Comparison of ENCODE assay signal across 13 cellular contexts in genomic region chr1:225928186-225929175, GRCh38. TPM values are rescaled to one million over a fixed set of nuclear protein-coding genes. Genes with fewer than 3 reads are reported as not detected.
DNase-seq lines count a peak whose midpoint lies in the region; ATAC-seq and TF ChIP-seq lines count a peak whose summit lies in the region.
"Had no signal": no experiment of that assay in that cellular context is flagged by ENCODE, and none has a peak within 500 bp of the region (broad histone marks: within the 10 kb centered on the region; RNA-seq: fewer than 3 reads in every experiment).

No MANE protein-coding gene starts in this region.

- no peaks in the 10 kb centered on the region for H3K27me3 Mint-ChIP-seq in activated CD4-positive, alpha-beta memory T cell treated with anti-CD3 and anti-CD28 coated beads, Interleukin-2, amount 10 ng/mL, durations not matched to agents 7 days and 5 days

- H2AK5ac ChIP-seq in IMR-90 (ENCODE audit: low read depth, low read length), result no peak overlapping the region
- H2AK5ac ChIP-seq in mesendoderm (ENCODE audit: low read length), result no peak overlapping the region

- CTCF ChIA-PET in IMR-90 (lab: Yijun Ruan, JAX), result no interaction called here
- CTCF ChIA-PET in activated CD4-positive, alpha-beta memory T cell treated with anti-CD3 and anti-CD28 coated beads, Interleukin-2, amount 10 ng/mL, durations not matched to agents 7 days and 5 days (lab: Charles Lee), result interaction anchor here (1.0 to 2.1 kb wide), 3 partner anchors 10 to 33 kb away, joined by 4 to 6 read pairs (median 4); no protein-coding TSS in a partner anchor

- H3K9ac ChIP-seq in IMR-90 (ENCODE audit: low read depth, low read length) (peak overlapping the region; percentile 29; the same call in 1 of the 2 replicates), mesendoderm (ENCODE audit: low read length) (peak overlapping the region; percentile 5)

- H2BK120ac ChIP-seq in IMR-90 (ENCODE audit: low read depth, low read length), result no peak overlapping the region
- H2BK120ac ChIP-seq in mesendoderm (ENCODE audit: low read depth, low read length), result no peak overlapping the region

- no peaks in the 10 kb centered on the region for H3K27me3 ChIP-seq in IMR-90 (ENCODE audit: control insufficient read depth, insufficient read depth, low read length)
- no peaks in the 10 kb centered on the region for H3K27me3 ChIP-seq in mesendoderm (ENCODE audit: insufficient read depth, low read length, poor library complexity)
- H3K27me3 ChIP-seq: gastroesophageal sphincter had no signal

- TF ChIP-seq CTCF in IMR-90 (conservative IDR thresholded peaks at IDR 0.05; ENCODE audit: low read depth, low read length), result no peak

- no peak overlapping the region for H3K56ac ChIP-seq in IMR-90 (ENCODE audit: extremely low read depth, insufficient read depth, low read length)
- peak overlapping the region; percentile 72 for H3K56ac ChIP-seq in mesendoderm (ENCODE audit: low read length)

- no peak overlapping the region for H4K8ac ChIP-seq in IMR-90 (ENCODE audit: low read depth in 2 of 2, low read length in 2 of 2)
- no peak overlapping the region for H4K8ac ChIP-seq in mesendoderm (ENCODE audit: low read depth, low read length)

- 90% methylated on average over 8 of the region's 14 CpGs; no CpG with 5 or more reads in 1 of the 2 experiments for WGBS in IMR-90 (ENCODE audit: extremely low coverage in 2 of 2, insufficient read length in 1 of 2), 2 experiments
- no CpG with 5 or more reads among the region's 14 CpGs for WGBS in mesendoderm (ENCODE audit: extremely low coverage, insufficient coverage, low lambda C conversion rate)

- H3K4me1 ChIP-seq in IMR-90 (ENCODE audit: control insufficient read depth, insufficient read depth, low read length) (no peaks in the 10 kb centered on the region), mesendoderm (ENCODE audit: control insufficient read depth, low read depth, low read length) (no peaks in the 10 kb centered on the region)

- POLR2A ChIA-PET in IMR-90 (lab: Charles Lee; ENCODE audit: unreplicated experiment), result no interaction called here
- POLR2A ChIA-PET in activated CD4-positive, alpha-beta memory T cell treated with anti-CD3 and anti-CD28 coated beads, Interleukin-2, amount 10 ng/mL, durations not matched to agents 7 days and 5 days (lab: Charles Lee), result interaction anchor here (1.0 to 2.0 kb wide), 3 partner anchors 46 to 460 kb away, joined by 3 to 5 read pairs (median 4); partner anchors contain the start of genes SRP9 and TMEM63A

- no peaks in the 10 kb centered on the region for H3K36me3 ChIP-seq in IMR-90 (ENCODE audit: control insufficient read depth, insufficient read depth, low read length)
- no peaks in the 10 kb centered on the region for H3K36me3 ChIP-seq in mesendoderm (ENCODE audit: control insufficient read depth, insufficient read depth, low read length)
- H3K36me3 ChIP-seq: gastroesophageal sphincter had no signal

- no peak overlapping the region for H3K4me2 ChIP-seq in IMR-90 (ENCODE audit: low read depth, low read length)
- H3K4me2 ChIP-seq in mesendoderm (ENCODE audit: low read length), result no peak overlapping the region

- DNase-seq in CMK (ENCODE audit: low read depth), result peak; percentile 98
- DNase-seq in IMR-90, result no peak
- DNase-seq in activated CD4-positive, alpha-beta memory T cell treated with anti-CD3 and anti-CD28 coated beads, Interleukin-2, amount 10 ng/mL, durations not matched to agents 7 days and 5 days, result no peak
- no peak for DNase-seq in mesendoderm
- no peak for DNase-seq in NCI-H510A treated with DMSO at 0.1 percent for 48 hours (lab: John Stamatoyannopoulos, UW)
- DNase-seq in AG20443 (ENCODE audit: low spot score), result no peak
- DNase-seq in middle frontal gyrus (ENCODE audit: extremely low spot score, low spot score), result no peak
- DNase-seq: activated effector memory CD4-positive, alpha-beta T cell treated with Interleukin-2 at 50 U/mL for 16 hours; Karpas-422; NCI-H446 had no signal

- H3K9me3 ChIP-seq in IMR-90 (ENCODE audit: control insufficient read depth, insufficient read depth, low read length), result no peaks in the 10 kb centered on the region
- H3K9me3 ChIP-seq: gastroesophageal sphincter had no signal

- H4K5ac ChIP-seq in IMR-90 (ENCODE audit: low read depth, low read length) (peak overlapping the region; percentile 35; the same call in 1 of the 2 replicates), mesendoderm (ENCODE audit: low read length) (no peak overlapping the region)

- no TSS peak for BruUV-seq in IMR-90 (replicated peaks; lab: Mats Ljungman, UMichigan)

- H3K79me2 ChIP-seq in mesendoderm (ENCODE audit: control insufficient read depth, insufficient read depth, low read length), result peaks cover 4% of the 10 kb centered on the region

- in situ Hi-C loops in IMR-90 (cut with MboI; ENCODE audit: low sequenced_read_pairs), result no loop called here

- H3K4me3 ChIP-seq in IMR-90 (ENCODE audit: insufficient read depth, low read depth, low read length) (no peak overlapping the region), mesendoderm (ENCODE audit: low read length) (no peak overlapping the region)
- H3K4me3 ChIP-seq: coronary artery, gastroesophageal sphincter had no signal

- no peak overlapping the region for H4K91ac ChIP-seq in IMR-90 (ENCODE audit: insufficient read depth, low read depth, low read length)

- peaks cover 5% of the 10 kb centered on the region for H3K36me3 Mint-ChIP-seq in activated CD4-positive, alpha-beta memory T cell treated with anti-CD3 and anti-CD28 coated beads, Interleukin-2, amount 10 ng/mL, durations not matched to agents 7 days and 5 days (ENCODE audit: low read depth)

- H3K14ac ChIP-seq in IMR-90 (replicated peaks; ENCODE audit: low read depth, low read length), result no peak overlapping the region

- peaks cover 19% of the 10 kb centered on the region for H3K4me1 Mint-ChIP-seq in activated CD4-positive, alpha-beta memory T cell treated with anti-CD3 and anti-CD28 coated beads, Interleukin-2, amount 10 ng/mL, durations not matched to agents 7 days and 5 days

- intact Hi-C loops in IMR-90 (cut with micrococcal nuclease), result no loop called here

- H3K4ac ChIP-seq in IMR-90 (ENCODE audit: low read depth, low read length), result no peak overlapping the region
- no peak overlapping the region for H3K4ac ChIP-seq in mesendoderm (ENCODE audit: low read depth, low read length)

- H2AK9ac ChIP-seq in IMR-90 (replicated peaks; ENCODE audit: low read depth, low read length, poor library complexity), result no peak overlapping the region

- TF ChIP-seq POLR2A in IMR-90 (IDR thresholded peaks at IDR 0.05; ENCODE audit: low read depth, low read length), result no peak

- TF ChIP-seq RAD21 in IMR-90 (IDR thresholded peaks at IDR 0.05; ENCODE audit: low read length), result no peak

- no peak overlapping the region for H2BK20ac ChIP-seq in IMR-90 (ENCODE audit: low read depth, low read length)

- H3K4me3 Mint-ChIP-seq in activated CD4-positive, alpha-beta memory T cell treated with anti-CD3 and anti-CD28 coated beads, Interleukin-2, amount 10 ng/mL, durations not matched to agents 7 days and 5 days, result no peak overlapping the region

- H3K18ac ChIP-seq in IMR-90 (ENCODE audit: low read depth, low read length), result no peak overlapping the region
- no peak overlapping the region for H3K18ac ChIP-seq in mesendoderm (ENCODE audit: low read length)

- H3K23ac ChIP-seq in IMR-90 (ENCODE audit: low read depth, low read length), result no peak overlapping the region
- no peak overlapping the region for H3K23ac ChIP-seq in mesendoderm (ENCODE audit: low read length)

- H3K27ac Mint-ChIP-seq in activated CD4-positive, alpha-beta memory T cell treated with anti-CD3 and anti-CD28 coated beads, Interleukin-2, amount 10 ng/mL, durations not matched to agents 7 days and 5 days, result peak overlapping the region; percentile 58

- ATAC-seq in IMR-90 (ENCODE audit: low read depth), result no peak
- ATAC-seq: gastroesophageal sphincter had no signal

- H3K27ac ChIP-seq in IMR-90 (ENCODE audit: insufficient read depth, low read length), result no peak overlapping the region; the same call in 1 of the 2 replicates
- H3K27ac ChIP-seq in mesendoderm (ENCODE audit: low read depth, low read length), result no peak overlapping the region
- H3K27ac ChIP-seq: coronary artery, gastroesophageal sphincter had no signal

- H2AFZ ChIP-seq in IMR-90 (replicated peaks; ENCODE audit: low read length, poor library complexity), result peak overlapping the region; percentile 71

- no peaks in the 10 kb centered on the region for H3K9me3 Mint-ChIP-seq in activated CD4-positive, alpha-beta memory T cell treated with anti-CD3 and anti-CD28 coated beads, Interleukin-2, amount 10 ng/mL, durations not matched to agents 7 days and 5 days

- H4K20me1 ChIP-seq in IMR-90 (ENCODE audit: insufficient read depth, low read length), result no peaks in the 10 kb centered on the region

- no peaks in the 10 kb centered on the region; the same call in 1 of the 2 replicates for H3K9me1 ChIP-seq in IMR-90 (ENCODE audit: insufficient read depth, low read length)

- dilution Hi-C loops in IMR-90 (cut with HindIII; ENCODE audit: low sequenced_read_pairs, unreplicated experiment), result no loop called here

- H2BK5ac ChIP-seq in IMR-90 (ENCODE audit: low read depth, low read length, poor library complexity, severe bottlenecking) (no peak overlapping the region), mesendoderm (ENCODE audit: low read length) (no peak overlapping the region)

- H3K79me1 ChIP-seq in IMR-90 (ENCODE audit: low read depth in 1 of 2, low read length in 2 of 2) (peaks cover 3 to 7% of the 10 kb centered on the region in 2 experiments; a peak in 2 of 4 replicates), mesendoderm (ENCODE audit: low read length) (peaks cover 1% of the 10 kb centered on the region)

- H2BK15ac ChIP-seq in IMR-90 (ENCODE audit: low read depth, low read length) (no peak overlapping the region), mesendoderm (replicated peaks; ENCODE audit: low read depth) (no peak overlapping the region)

RNA-seq across cellular contexts. Expression of gene PYCR2, which starts 4.4 kb away (rescaled TPM):
- 31.4 and 34.4 TPM in 2 replicates for total RNA-seq in IMR-90 (2012; rRNA removed)
- 68.1 and 70.6 TPM in 2 replicates for polyA plus RNA-seq in IMR-90 (2012; rRNA removed)
- 49.7 and 57.5 TPM in 2 replicates for polyA plus RNA-seq in IMR-90 (2012; cell fraction: cytosol; rRNA removed)
- polyA plus RNA-seq in IMR-90 (2012; cell fraction: nucleus; rRNA removed; ENCODE audit: low replicate concordance), result 64.1 and 126 TPM in 2 replicates
- total RNA-seq in activated CD4-positive, alpha-beta memory T cell treated with anti-CD3 and anti-CD28 coated beads, Interleukin-2, amount 10 ng/mL, durations not matched to agents 7 days and 5 days, result 100 to 1,000 TPM; 101 to 105 TPM
- 94.1 TPM for polyA plus RNA-seq in mesendoderm (2013, experiment 1 of 2)
- 95.3 TPM for polyA plus RNA-seq in mesendoderm (2013, experiment 2 of 2)

RNA-seq across cellular contexts. Expression of gene LEFTY2, which starts 12.5 kb away (rescaled TPM):
- not detected in 2 replicates for total RNA-seq in IMR-90 (2012; rRNA removed)
- not detected in 2 replicates for polyA plus RNA-seq in IMR-90 (2012; rRNA removed)
- not detected in 2 replicates for polyA plus RNA-seq in IMR-90 (2012; cell fraction: cytosol; rRNA removed)
- polyA plus RNA-seq in IMR-90 (2012; cell fraction: nucleus; rRNA removed; ENCODE audit: low replicate concordance), result not detected in 2 replicates
- total RNA-seq in activated CD4-positive, alpha-beta memory T cell treated with anti-CD3 and anti-CD28 coated beads, Interleukin-2, amount 10 ng/mL, durations not matched to agents 7 days and 5 days, result not detected
- polyA plus RNA-seq in mesendoderm (2013, experiment 1 of 2), result 11.8 TPM
- 13.3 TPM for polyA plus RNA-seq in mesendoderm (2013, experiment 2 of 2)

RNA-seq across cellular contexts. Expression of gene LEFTY1, which starts 39.5 kb away (rescaled TPM):
- not detected in 2 replicates for total RNA-seq in IMR-90 (2012; rRNA removed)
- not detected in 2 replicates for polyA plus RNA-seq in IMR-90 (2012; rRNA removed)
- polyA plus RNA-seq in IMR-90 (2012; cell fraction: cytosol; rRNA removed), result not detected in 2 replicates
- 0.07 TPM in 1 of 2 replicates, not detected in the other for polyA plus RNA-seq in IMR-90 (2012; cell fraction: nucleus; rRNA removed; ENCODE audit: low replicate concordance)
- not detected for total RNA-seq in activated CD4-positive, alpha-beta memory T cell treated with anti-CD3 and anti-CD28 coated beads, Interleukin-2, amount 10 ng/mL, durations not matched to agents 7 days and 5 days
- polyA plus RNA-seq in mesendoderm (2013, experiment 1 of 2), result 42.5 TPM
- 42.7 TPM for polyA plus RNA-seq in mesendoderm (2013, experiment 2 of 2)
- total RNA-seq: pulmonary artery endothelial cell had no signal

RNA-seq across cellular contexts. Expression of gene TMEM63A, which starts 46.3 kb away (rescaled TPM):
- total RNA-seq in IMR-90 (2012; rRNA removed), result 4.7 and 5.6 TPM in 2 replicates
- 23.3 and 23.4 TPM in 2 replicates for polyA plus RNA-seq in IMR-90 (2012; rRNA removed)
- polyA plus RNA-seq in IMR-90 (2012; cell fraction: cytosol; rRNA removed), result 6.1 and 8.6 TPM in 2 replicates
- polyA plus RNA-seq in IMR-90 (2012; cell fraction: nucleus; rRNA removed; ENCODE audit: low replicate concordance), result 206 and 213 TPM in 2 replicates
- total RNA-seq in activated CD4-positive, alpha-beta memory T cell treated with anti-CD3 and anti-CD28 coated beads, Interleukin-2, amount 10 ng/mL, durations not matched to agents 7 days and 5 days, result 100 to 1,000 TPM; 126 to 127 TPM
- polyA plus RNA-seq in mesendoderm (2013, experiment 1 of 2), result 32.2 TPM
- polyA plus RNA-seq in mesendoderm (2013, experiment 2 of 2), result 34.0 TPM
